ENCODE assay signal across 12 cellular contexts in the genomic region with DNA sequence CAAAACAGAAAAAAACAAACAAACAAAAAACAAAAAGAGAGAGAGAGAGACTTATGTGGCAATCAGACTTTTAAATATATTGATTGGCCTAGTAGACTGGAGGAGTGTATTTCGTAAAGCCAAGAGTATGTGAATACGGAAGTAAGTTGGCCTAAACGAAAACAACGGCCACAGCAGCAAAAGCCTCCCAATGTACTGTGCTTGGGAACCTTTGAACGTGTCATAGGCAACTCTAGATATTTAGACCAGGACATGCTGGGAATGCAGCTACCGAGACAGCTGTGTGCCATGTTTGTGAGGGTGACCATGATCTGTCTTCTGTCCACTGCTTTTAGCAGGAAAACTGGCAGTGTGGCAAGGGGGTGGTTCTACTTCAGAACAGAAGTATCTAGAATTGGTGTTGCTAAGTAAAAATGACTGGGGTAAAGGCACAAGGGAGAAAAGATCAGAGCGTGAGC. TPM values are rescaled to one million over a fixed set of nuclear protein-coding genes. Genes with fewer than 3 reads are reported as not detected.
DNase-seq lines count a peak whose midpoint lies in the region; FAIRE-seq and TF ChIP-seq lines count a peak whose summit lies in the region.
"Had no signal": no experiment of that assay in that cellular context is flagged by ENCODE, and none has a peak within 500 bp of the region (broad histone marks: within the 10 kb centered on the region; RNA-seq: fewer than 3 reads in every experiment).

No MANE protein-coding gene starts in this region.

- H3K4me2 ChIP-seq in H1 (ENCODE audit: insufficient read depth in 1 of 2, low read depth in 2 of 2, low read length in 2 of 2) (no peak overlapping the region; a peak in 1 of 4 replicates), mesendoderm (ENCODE audit: low read length) (no peak overlapping the region)

- no peaks in the 10 kb centered on the region for H3K9me3 ChIP-seq in H1 (ENCODE audit: insufficient read depth in 2 of 2, low read depth in 1 of 2, low read length in 1 of 2)
- H3K9me3 ChIP-seq in mucosa of rectum (ENCODE audit: control insufficient read depth in 2 of 2, low read length in 2 of 2), result no peaks in the 10 kb centered on the region

- H3K79me2 ChIP-seq in H1 (ENCODE audit: control insufficient read depth in 1 of 2, insufficient read depth in 2 of 2, low read length in 2 of 2) (no peaks in the 10 kb centered on the region; a peak in 1 of 4 replicates), mesendoderm (ENCODE audit: control insufficient read depth, insufficient read depth, low read length) (no peaks in the 10 kb centered on the region)

- H3K36me3 Mint-ChIP-seq in activated T-cell treated with anti-CD3 and anti-CD28 coated beads, Interleukin-2, amount 50 U/mL, for 24 hours (ENCODE audit: low read depth), result peaks cover 48% of the 10 kb centered on the region
- H3K36me3 Mint-ChIP-seq in type B pancreatic cell, result peaks cover 4% of the 10 kb centered on the region

- CTCF ChIA-PET in H1 (lab: Charles Lee; ENCODE audit: partially characterized antibody), result interaction anchor here (0.6 to 1.1 kb wide), 2 partner anchors 183 to 1902 kb away, joined by 3 read pairs; no protein-coding TSS in a partner anchor

- H2BK5ac ChIP-seq in H1 (ENCODE audit: low read depth, low read length) (no peak overlapping the region), mesendoderm (ENCODE audit: low read length) (no peak overlapping the region)

- H3K9ac ChIP-seq in H1 (replicated peaks in 1 of 4; ENCODE audit: extremely low read depth in 1 of 4, low read depth in 3 of 4, low read length in 3 of 4), result no peak overlapping the region
- H3K9ac ChIP-seq in mucosa of rectum (ENCODE audit: low read depth in 1 of 2, low read length in 2 of 2), result no peak overlapping the region
- H3K9ac ChIP-seq in mesendoderm (ENCODE audit: low read length), result no peak overlapping the region

- H3K4me3 ChIP-seq in H1 (ENCODE audit: extremely low read depth in 1 of 4, insufficient read depth in 2 of 4, low read depth in 3 of 4, low read length in 4 of 4) (no peak overlapping the region), mucosa of rectum (ENCODE audit: low read length in 2 of 2) (peak overlapping the region in 1 of 2 donors; percentile 34), mesendoderm (ENCODE audit: low read length) (no peak overlapping the region)

- no peak for TF ChIP-seq POLR2A in H1 (IDR thresholded peaks at IDR 0.05; ENCODE audit: control extremely low read depth in 1 of 2, low read depth in 2 of 2, low read length in 2 of 2)

- H4K20me1 ChIP-seq in H1 (replicated peaks in 1 of 2; ENCODE audit: control insufficient read depth in 1 of 2, insufficient read depth in 2 of 2, low read length in 2 of 2), result no peaks in the 10 kb centered on the region

- peaks cover 3% of the 10 kb centered on the region; the same call in 1 of the 2 replicates for H3K23me2 ChIP-seq in H1 (ENCODE audit: low read depth, low read length)

- no peak for TF ChIP-seq EP300 in H1 (IDR thresholded peaks at IDR 0.05; ENCODE audit: borderline replicate concordance in 1 of 2, low read depth in 2 of 2, low read length in 2 of 2)

- no peak overlapping the region for H3K14ac ChIP-seq in H1 (ENCODE audit: insufficient read length)

- H3K27me3 ChIP-seq in H1 (replicated peaks in 1 of 4; ENCODE audit: control insufficient read depth in 3 of 4, extremely low read depth in 1 of 4, insufficient read depth in 3 of 4, low read length in 3 of 4) (0 out of 7 replicates have a peak, but pooled peaks cover 0 to 4% (median under 1%) of the 10 kb centered on the region in 4 experiments), mucosa of rectum (ENCODE audit: control insufficient read depth in 2 of 2, insufficient read depth in 2 of 2, low read length in 2 of 2) (peaks cover 14 to 15% of the 10 kb centered on the region in 2 donors), mesendoderm (ENCODE audit: insufficient read depth, low read length, poor library complexity) (no peaks in the 10 kb centered on the region)

- no peak overlapping the region for H4K5ac ChIP-seq in H1 (ENCODE audit: insufficient read length, low read depth, low read length)
- H4K5ac ChIP-seq in mesendoderm (ENCODE audit: low read length), result no peak overlapping the region

- FAIRE-seq in H1 (lab: Jason Lieb, UNC), result no peak
- FAIRE-seq: colon had no signal

- DNase-seq in activated T-cell treated with anti-CD3 and anti-CD28 coated beads, Interleukin-2, amount 50 U/mL, for 24 hours, result no peak
- DNase-seq in activated T-cell treated with anti-CD3 and anti-CD28 coated beads, Interleukin-2, amount 50 U/mL, for 1 hour, result no peak
- DNase-seq in H1 (ENCODE audit: low read depth in 1 of 2, low spot score in 2 of 2) (no peak), type B pancreatic cell (ENCODE audit: extremely low spot score, unreplicated experiment) (no peak), mesendoderm (no peak), GOT3 (lab: John Stamatoyannopoulos, UW) (no peak)
- no peak for DNase-seq in stimulated activated CD4-positive, alpha-beta T cell treated with anti-CD3 and anti-CD28 coated beads, Interleukin-1b, Interleukin-23, amount 100 ng/mL, for 48 hours
- DNase-seq: activated CD4-positive, alpha-beta T cell treated with anti-CD3 and anti-CD28 coated beads, Interleukin-2, amount 50 U/mL, for 48 hours; PC-3; stimulated activated CD4-positive, alpha-beta T cell treated with anti-CD3 and anti-CD28 coated beads, Interleukin-15, amount 100 ng/mL, for 24 hours had no signal

- no peak overlapping the region for H2BK20ac ChIP-seq in H1 (ENCODE audit: low read length)

- H2AFZ ChIP-seq in H1 (ENCODE audit: low read length), result no peak overlapping the region

- H2AK5ac ChIP-seq in H1 (ENCODE audit: low read depth, low read length) (0 out of 2 replicates have a peak overlapping the region, but pooled peaks have one; percentile 39), mesendoderm (ENCODE audit: low read length) (no peak overlapping the region)

- no peaks in the 10 kb centered on the region for H3K9me3 Mint-ChIP-seq in activated T-cell treated with anti-CD3 and anti-CD28 coated beads, Interleukin-2, amount 50 U/mL, for 24 hours
- no peaks in the 10 kb centered on the region for H3K9me3 Mint-ChIP-seq in type B pancreatic cell

- no peak overlapping the region for H3K27ac ChIP-seq in H1 (ENCODE audit: low read depth, low read length)
- H3K27ac ChIP-seq in mucosa of rectum (ENCODE audit: low read depth in 2 of 2, low read length in 2 of 2), result peak overlapping the region; percentile 42 to 66
- no peak overlapping the region for H3K27ac ChIP-seq in mesendoderm (ENCODE audit: low read depth, low read length)

- H3K23ac ChIP-seq in H1 (ENCODE audit: insufficient read length) (no peak overlapping the region), mesendoderm (ENCODE audit: low read length) (no peak overlapping the region)

- 76% methylated on average over 7 of the region's 7 CpGs; no CpG with 5 or more reads in 1 of the 2 experiments for WGBS in H1 (ENCODE audit: extremely low coverage in 1 of 2, insufficient coverage in 1 of 2, insufficient read length in 1 of 2, insufficient replicate concordance in 2 of 2, low coverage in 1 of 2, low lambda C conversion rate in 2 of 2, missing lambda C conversion rate in 1 of 2), 2 experiments
- no CpG with 5 or more reads among the region's 7 CpGs for WGBS in mesendoderm (ENCODE audit: extremely low coverage, insufficient coverage, low lambda C conversion rate)

- no peaks in the 10 kb centered on the region for H3K79me1 ChIP-seq in H1 (ENCODE audit: low read depth, low read length)
- H3K79me1 ChIP-seq in mesendoderm (ENCODE audit: low read length), result no peaks in the 10 kb centered on the region

- H3K27me3 Mint-ChIP-seq in activated T-cell treated with anti-CD3 and anti-CD28 coated beads, Interleukin-2, amount 50 U/mL, for 24 hours, result peaks cover 24% of the 10 kb centered on the region
- H3K27me3 Mint-ChIP-seq in type B pancreatic cell, result peaks cover 48% of the 10 kb centered on the region

- H3K56ac ChIP-seq in H1 (replicated peaks; ENCODE audit: insufficient read length, low read depth, low read length), result no peak overlapping the region
- no peak overlapping the region for H3K56ac ChIP-seq in mesendoderm (ENCODE audit: low read length)

- TF ChIP-seq RAD21 in H1 (IDR thresholded peaks at IDR 0.05 in 1 of 2, conservative IDR thresholded peaks at IDR 0.05 in 1 of 2; ENCODE audit: low read depth in 2 of 2, low read length in 2 of 2), result no peak

- no peak overlapping the region for H4K91ac ChIP-seq in H1 (replicated peaks; ENCODE audit: insufficient read length, low read length)

- H3K27ac Mint-ChIP-seq in activated T-cell treated with anti-CD3 and anti-CD28 coated beads, Interleukin-2, amount 50 U/mL, for 24 hours, result peak overlapping the region; percentile 31
- H3K27ac Mint-ChIP-seq in type B pancreatic cell, result peak overlapping the region; percentile 16

- no peak overlapping the region for H3K18ac ChIP-seq in H1 (ENCODE audit: extremely low read depth, low read length)
- H3K18ac ChIP-seq in mesendoderm (ENCODE audit: low read length), result no peak overlapping the region

- H2BK12ac ChIP-seq in H1 (ENCODE audit: low read depth, low read length), result no peak overlapping the region

- H2BK15ac ChIP-seq in H1 (ENCODE audit: low read length), result no peak overlapping the region
- H2BK15ac ChIP-seq in mesendoderm (replicated peaks; ENCODE audit: low read depth), result no peak overlapping the region

- H3K36me3 ChIP-seq in H1 (ENCODE audit: control insufficient read depth in 2 of 4, insufficient read depth in 4 of 4, low read length in 3 of 4), result no peaks in the 10 kb centered on the region
- H3K36me3 ChIP-seq in mucosa of rectum (ENCODE audit: control insufficient read depth in 2 of 2, insufficient read depth in 2 of 2, low read length in 2 of 2), result no peaks in the 10 kb centered on the region
- no peaks in the 10 kb centered on the region for H3K36me3 ChIP-seq in mesendoderm (ENCODE audit: control insufficient read depth, insufficient read depth, low read length)

- H3K4ac ChIP-seq in H1 (replicated peaks; ENCODE audit: insufficient read length, low read depth, low read length), result no peak overlapping the region
- H3K4ac ChIP-seq in mesendoderm (ENCODE audit: low read depth, low read length), result no peak overlapping the region

- peak overlapping the region; percentile 25 for H3K4me3 Mint-ChIP-seq in activated T-cell treated with anti-CD3 and anti-CD28 coated beads, Interleukin-2, amount 50 U/mL, for 24 hours
- H3K4me3 Mint-ChIP-seq in type B pancreatic cell, result peak overlapping the region; percentile 50

- peaks cover 31% of the 10 kb centered on the region for H3K4me1 Mint-ChIP-seq in activated T-cell treated with anti-CD3 and anti-CD28 coated beads, Interleukin-2, amount 50 U/mL, for 24 hours (ENCODE audit: low read depth)
- peaks cover 37% of the 10 kb centered on the region for H3K4me1 Mint-ChIP-seq in type B pancreatic cell (ENCODE audit: unreplicated experiment)

- TF ChIP-seq CTCF in H1 (IDR thresholded peaks at IDR 0.05; ENCODE audit: control extremely low read depth in 1 of 3, insufficient read depth in 1 of 3, low read depth in 1 of 3, low read length in 3 of 3) (no peak), type B pancreatic cell (conservative IDR thresholded peaks at IDR 0.05) (no peak)

- H3K4me1 ChIP-seq in H1 (replicated peaks in 1 of 4; ENCODE audit: control insufficient read depth in 3 of 4, insufficient read depth in 4 of 4, low read length in 3 of 4) (peaks cover 0 to 9% (median 2%) of the 10 kb centered on the region in 4 experiments; a peak in 4 of 7 replicates), mucosa of rectum (ENCODE audit: control insufficient read depth in 2 of 2, insufficient read depth in 2 of 2, low read length in 2 of 2) (no peaks in the 10 kb centered on the region), mesendoderm (ENCODE audit: control insufficient read depth, low read depth, low read length) (peaks cover 3% of the 10 kb centered on the region)

- H2BK120ac ChIP-seq in H1 (replicated peaks; ENCODE audit: low read depth, low read length) (no peak overlapping the region), mesendoderm (ENCODE audit: low read depth, low read length) (no peak overlapping the region)

- H4K8ac ChIP-seq in H1 (ENCODE audit: extremely low read depth, insufficient read depth, low read length), result no peak overlapping the region
- no peak overlapping the region for H4K8ac ChIP-seq in mesendoderm (ENCODE audit: low read depth, low read length)

- POLR2A ChIA-PET in H1 (lab: Charles Lee; ENCODE audit: partially characterized antibody), result no interaction called here

RNA-seq across cellular contexts. Expression of a gene that starts 7.4 kb away (rescaled TPM):
- total RNA-seq in H1 (2021; fragmentation: NEBNext Ultra II Directional; extraction: Animal tissue kit (Norgen Biotek cat#: 25700)), result 2.7 TPM in 2 replicates
- 1.3 and 1.9 TPM in 2 replicates for polyA plus RNA-seq in H1 (2011; rRNA removed)
- polyA plus RNA-seq in H1 (2011; cell fraction: cytosol; rRNA removed), result 2.1 TPM
- 3.9 TPM for polyA plus RNA-seq in H1 (2011; cell fraction: nucleus; rRNA removed)
- 1.9 to 3.3 TPM (median 2.7 TPM) in 4 replicates for polyA plus RNA-seq in H1 (2012, experiment 1 of 2)
- polyA plus RNA-seq in H1 (2012, experiment 2 of 2), result 1.0 TPM
- 1.8 TPM for polyA plus RNA-seq in H1 (2013, experiment 1 of 2)
- 1.7 TPM for polyA plus RNA-seq in H1 (2013, experiment 2 of 2)
- polyA minus RNA-seq in H1 (2011; rRNA and poly(A)+ RNA removed), result 0.44 and 0.57 TPM in 2 replicates
- polyA minus RNA-seq in H1 (2011; cell fraction: cytosol; rRNA and poly(A)+ RNA removed), result 3.0 TPM
- 3.2 TPM for polyA minus RNA-seq in H1 (2011; cell fraction: nucleus; rRNA and poly(A)+ RNA removed)
- 20.4 and 33.0 TPM in 2 replicates for total RNA-seq in type B pancreatic cell (ENCODE audit: low replicate concordance)
- polyA plus RNA-seq in mesendoderm (2013, experiment 1 of 2), result 0.37 TPM
- 0.39 TPM for polyA plus RNA-seq in mesendoderm (2013, experiment 2 of 2)
- total RNA-seq: PC-3 had no signal

Comparison
In these comparisons a context has a peak if more than half of its experiments do, and no peak if none do; other contexts are left out.
1. H3K27ac ChIP-seq: peak in mucosa of rectum (2 of 2); none in H1 (single experiment) and mesendoderm (single experiment).